Comparison of ENCODE assay signal across 13 cellular contexts in genomic region chr3:84905556-84905920, GRCh38. TPM values are rescaled to one million over a fixed set of nuclear protein-coding genes. Genes with fewer than 3 reads are reported as not detected.
"Had no signal": no experiment of that assay in that cellular context is flagged by ENCODE, and none has a peak within 500 bp of the region (broad histone marks: within the 10 kb centered on the region; RNA-seq: fewer than 3 reads in every experiment).

No MANE protein-coding gene starts in this region.

- H3K4me3 ChIP-seq: K562 had no signal

- H3K4me1 Mint-ChIP-seq: IgD-negative memory B cell had no signal

- DNase-seq: Kasumi-1, MM.1S, NCI-H1436, NCI-H187, NCI-H2081 treated with DMSO at 0.1 percent for 48 hours, NCI-H226, NCI-H774 had no signal

- H3K4me2 ChIP-seq: KMS-11 had no signal

- H3K27ac ChIP-seq: KMS-11, RWPE1 had no signal

- H3K4me3 Mint-ChIP-seq: IgD-negative memory B cell had no signal

- H3K27ac Mint-ChIP-seq: IgD-negative memory B cell had no signal

- FAIRE-seq: K562 had no signal

- H3K36me3 Mint-ChIP-seq: IgD-negative memory B cell had no signal

- H3K27me3 Mint-ChIP-seq: IgD-negative memory B cell had no signal

- H3K9ac ChIP-seq: KMS-11 had no signal

RNA-seq across cellular contexts. Expression of gene CADM2, which starts 53.3 kb away (rescaled TPM):
- total RNA-seq: HT1080, M059J had no signal
- polyA plus RNA-seq: IgD-negative memory B cell had no signal
